Comparison of ENCODE assay signal across 21 cellular contexts in the genomic region with DNA sequence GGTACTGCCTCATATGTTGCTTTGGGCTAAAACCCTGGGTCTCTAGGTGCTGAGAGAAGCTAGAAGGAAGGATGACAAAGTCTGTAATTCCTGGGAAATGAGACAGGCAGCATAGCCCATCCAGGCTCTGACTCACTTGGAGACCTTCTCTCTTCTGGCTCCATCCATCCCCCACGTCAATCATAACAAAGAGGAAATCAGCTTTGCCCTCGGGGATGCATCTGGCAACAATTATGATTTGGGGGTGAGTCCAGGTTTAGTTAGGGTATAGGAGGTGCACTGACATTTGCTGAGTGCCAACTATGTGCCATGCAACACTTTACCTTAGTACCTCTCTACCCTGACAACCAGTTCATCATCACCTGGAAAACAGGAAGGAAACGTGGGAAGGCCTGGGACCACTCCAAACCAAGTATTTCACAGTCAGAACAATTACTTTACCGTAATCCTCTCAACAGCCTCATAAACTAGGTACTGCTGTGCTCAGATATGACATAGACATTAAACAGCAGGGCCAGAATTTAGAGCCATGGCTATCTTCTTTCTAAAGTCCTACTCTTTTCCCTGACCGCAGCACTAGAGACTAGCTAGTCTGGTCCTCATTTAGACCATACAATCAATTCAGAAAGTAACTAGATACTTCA. TPM values are rescaled to one million over a fixed set of nuclear protein-coding genes. Genes with fewer than 3 reads are reported as not detected.
DNase-seq lines count a peak whose midpoint lies in the region; ATAC-seq, FAIRE-seq and TF ChIP-seq lines count a peak whose summit lies in the region.
"Had no signal": no experiment of that assay in that cellular context is flagged by ENCODE, and none has a peak within 500 bp of the region (broad histone marks: within the 10 kb centered on the region; RNA-seq: fewer than 3 reads in every experiment).

No MANE protein-coding gene starts in this region.

- peaks cover 23% of the 10 kb centered on the region for H3K4me1 Mint-ChIP-seq in astrocyte (ENCODE audit: low read depth, unreplicated experiment)
- H3K4me1 Mint-ChIP-seq: neural progenitor cell had no signal

- no peak overlapping the region for H3K4me3 Mint-ChIP-seq in astrocyte (ENCODE audit: unreplicated experiment)
- H3K4me3 Mint-ChIP-seq: neural progenitor cell had no signal

- H3K36me3 Mint-ChIP-seq in astrocyte (ENCODE audit: low read depth, unreplicated experiment): no peaks in the 10 kb centered on the region

- H3K27ac ChIP-seq in HEK293 (ENCODE audit: extremely low read depth, low read depth, low read length) (no peak overlapping the region), astrocyte (ENCODE audit: low read depth, low read length) (peak overlapping the region; percentile 76)
- H3K27ac ChIP-seq: 22Rv1, heart left ventricle, neural progenitor cell, skin epidermis, thoracic aorta had no signal

- peak overlapping the region; percentile 5 for H3K9ac ChIP-seq in astrocyte (ENCODE audit: low read length)
- H3K9ac ChIP-seq: neural progenitor cell had no signal

- H3K9me3 Mint-ChIP-seq in astrocyte (ENCODE audit: unreplicated experiment): peaks cover 2% of the 10 kb centered on the region

- CTCF ChIA-PET in HEK293 (lab: Yijun Ruan, JAX): no interaction called here

- peak overlapping the region; percentile 49 for H3K4me2 ChIP-seq in astrocyte (ENCODE audit: low read length)
- H3K4me2 ChIP-seq: neural progenitor cell had no signal

- no peaks in the 10 kb centered on the region for H3K79me2 ChIP-seq in astrocyte (ENCODE audit: insufficient read depth, low read length)

- H3K4me1 ChIP-seq in HEK293 (ENCODE audit: control insufficient read depth, insufficient read depth, low read length): no peaks in the 10 kb centered on the region
- peaks cover 9% of the 10 kb centered on the region for H3K4me1 ChIP-seq in astrocyte (ENCODE audit: insufficient read depth, low read length)
- H3K4me1 ChIP-seq: heart left ventricle, neural progenitor cell had no signal

- ATAC-seq in HG02763 (IDR thresholded peaks at IDR 0.05; ENCODE audit: unreplicated experiment) (no peak), GM21526 (IDR thresholded peaks at IDR 0.05; ENCODE audit: low FRiP score, unreplicated experiment) (no peak)
- ATAC-seq: heart left ventricle, left lobe of liver, Right ventricle myocardium inferior had no signal

- H3K27me3 Mint-ChIP-seq in astrocyte (ENCODE audit: low read depth, unreplicated experiment): peaks cover 2% of the 10 kb centered on the region

- H3K9me3 ChIP-seq in HEK293 (ENCODE audit: control insufficient read depth, insufficient read depth, low read depth, low read length) (no peaks in the 10 kb centered on the region), astrocyte (ENCODE audit: insufficient read depth, low read depth, low read length) (no peaks in the 10 kb centered on the region)
- H3K9me3 ChIP-seq: heart left ventricle, thoracic aorta had no signal

- DNase-seq in DMS153 treated with DMSO at 0.1 percent for 48 hours (lab: John Stamatoyannopoulos, UW; ENCODE audit: unreplicated experiment): peak; percentile 1
- no peak for DNase-seq in DMS153 (lab: John Stamatoyannopoulos, UW)
- peak; percentile 48 for DNase-seq in astrocyte (ENCODE audit: low read depth)
- peak; percentile 65 to 76 for DNase-seq in lung microvascular endothelial cell (ENCODE audit: low read depth in 2 of 2)
- DNase-seq in NOMO-1 (lab: John Stamatoyannopoulos, UW; ENCODE audit: unreplicated experiment in 2 of 2): no peak
- DNase-seq: DMS 273 treated with DMSO at 0.1 percent for 48 hours; effector memory CD4-positive, alpha-beta T cell; heart left ventricle; NCI-H1092; NCI-H446 treated with DMSO at 0.1 percent for 48 hours had no signal

- no peak overlapping the region for H2AFZ ChIP-seq in astrocyte (ENCODE audit: low read depth, low read length)
- H2AFZ ChIP-seq: neural progenitor cell had no signal

- no peaks in the 10 kb centered on the region for H4K20me1 ChIP-seq in astrocyte (ENCODE audit: insufficient read depth, low read length)

- POLR2A ChIA-PET in HEK293 (lab: Yijun Ruan, JAX): no interaction called here

- TF ChIP-seq CTCF in HEK293 (tag by site-specific recombination; IDR thresholded peaks at IDR 0.05) (no peak), astrocyte (IDR thresholded peaks at IDR 0.05; ENCODE audit: insufficient read depth, low read depth, low read length) (no peak)

- no peaks in the 10 kb centered on the region for H3K27me3 ChIP-seq in astrocyte (ENCODE audit: insufficient read depth, low read length)
- H3K27me3 ChIP-seq: heart left ventricle, neural progenitor cell had no signal

- no peaks in the 10 kb centered on the region for H3K36me3 ChIP-seq in HEK293 (ENCODE audit: control insufficient read depth in 2 of 2, insufficient read depth in 1 of 2, low read length in 2 of 2)
- no peaks in the 10 kb centered on the region for H3K36me3 ChIP-seq in astrocyte (ENCODE audit: insufficient read depth, low read length)
- H3K36me3 ChIP-seq: heart left ventricle, neural progenitor cell, thoracic aorta had no signal

- H3K4me3 ChIP-seq in HEK293 (ENCODE audit: low read depth, low read length): no peak overlapping the region
- no peak overlapping the region for H3K4me3 ChIP-seq in astrocyte (ENCODE audit: insufficient read depth, low read depth, low read length)
- H3K4me3 ChIP-seq: heart left ventricle, neural progenitor cell, skin epidermis, thoracic aorta had no signal

- H3K27ac Mint-ChIP-seq in astrocyte (ENCODE audit: unreplicated experiment): peak overlapping the region; percentile 63
- H3K27ac Mint-ChIP-seq: neural progenitor cell had no signal

- FAIRE-seq in astrocyte (lab: Jason Lieb, UNC): peak; percentile 64
- FAIRE-seq: H1, TTC549 had no signal

TF ChIP-seq in HEK293, 187 proteins besides CTCF, POLR2A, EP300 and RAD21:
- TF ChIP-seq ZNF202 (tag by site-specific recombination; IDR thresholded peaks at IDR 0.05; ENCODE audit: borderline replicate concordance): no peak
- 0 out of 2 replicates have a peak, but pooled peaks have one; percentile 20 for TF ChIP-seq ZIC2 (tag by site-specific recombination; IDR thresholded peaks at IDR 0.05)
TF ChIP-seq in HEK293: peak in this region for 1.

RNA-seq across cellular contexts. Expression of a gene that starts 39.1 kb away (rescaled TPM):
- total RNA-seq in astrocyte (1.7 and 2.6 TPM in 2 replicates), lung microvascular endothelial cell (0.22 TPM in 1 of 2 replicates, not detected in the other)
- total RNA-seq: H1, left lobe of liver had no signal

RNA-seq across cellular contexts. Expression of a gene that starts 39.3 kb away (rescaled TPM):
- total RNA-seq in astrocyte: not detected in 2 replicates
- not detected in 2 replicates for total RNA-seq in lung microvascular endothelial cell
- total RNA-seq: H1 had no signal

Comparison
In these comparisons a context has a peak if more than half of its experiments do, and no peak if none do; other contexts are left out.
1. DNase-seq: peak in DMS153 treated with DMSO at 0.1 percent for 48 hours (single experiment), astrocyte (single experiment) and lung microvascular endothelial cell (2 of 2); none in DMS153 (single experiment) and NOMO-1 (0 of 2).